In the genomic region with DNA sequence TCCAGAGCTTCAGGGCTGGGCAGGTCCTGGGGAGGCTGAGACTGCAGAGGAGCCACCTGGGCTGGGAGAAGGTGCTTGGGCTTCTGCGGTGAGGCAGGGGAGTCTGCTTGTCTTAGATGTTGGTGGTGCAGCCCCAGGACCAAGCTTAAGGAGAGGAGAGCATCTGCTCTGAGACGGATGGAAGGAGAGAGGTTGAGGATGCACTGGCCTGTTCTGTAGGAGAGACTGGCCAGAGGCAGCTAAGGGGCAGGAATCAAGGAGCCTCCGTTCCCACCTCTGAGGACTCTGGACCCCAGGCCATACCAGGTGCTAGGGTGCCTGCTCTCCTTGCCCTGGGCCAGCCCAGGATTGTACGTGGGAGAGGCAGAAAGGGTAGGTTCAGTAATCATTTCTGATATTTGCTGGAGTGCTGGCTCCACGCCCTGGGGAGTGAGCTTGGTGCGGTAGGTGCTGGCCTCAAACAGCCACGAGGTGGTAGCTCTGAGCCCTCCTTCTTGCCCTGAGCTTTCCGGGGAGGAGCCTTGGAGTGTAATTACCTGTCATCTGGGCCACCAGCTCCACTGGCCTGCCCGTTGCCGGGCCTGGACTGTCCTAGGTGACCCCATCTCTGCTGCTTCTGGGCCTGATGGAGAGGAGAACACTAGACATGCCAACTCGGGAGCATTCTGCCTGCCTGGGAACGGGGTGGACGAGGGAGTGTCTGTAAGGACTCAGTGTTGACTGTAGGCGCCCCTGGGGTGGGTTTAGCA, we compare ENCODE assay signal across 9 cellular contexts. TPM values are rescaled to one million over a fixed set of nuclear protein-coding genes. Genes with fewer than 3 reads are reported as not detected.
DNase-seq lines count a peak whose midpoint lies in the region; ATAC-seq and TF ChIP-seq lines count a peak whose summit lies in the region.
"Had no signal": no experiment of that assay in that cellular context is flagged by ENCODE, and none has a peak within 500 bp of the region (broad histone marks: within the 10 kb centered on the region; RNA-seq: fewer than 3 reads in every experiment).

No MANE protein-coding gene starts in this region.

- H3K36me3 ChIP-seq in H7 (replicated peaks; ENCODE audit: control insufficient read depth, insufficient read depth, low read length) (no peaks in the 10 kb centered on the region), liver (ENCODE audit: control insufficient read depth in 4 of 4, insufficient read depth in 3 of 4, low read depth in 1 of 4, low read length in 3 of 4) (no peaks in the 10 kb centered on the region)

- ATAC-seq in T-helper 17 cell (peak; percentile 45), HG03135 (IDR thresholded peaks at IDR 0.05; ENCODE audit: unreplicated experiment) (no peak), GM18511 (IDR thresholded peaks at IDR 0.05; ENCODE audit: unreplicated experiment) (no peak), HG02840 (IDR thresholded peaks at IDR 0.05; ENCODE audit: low FRiP score, unreplicated experiment) (no peak), GM19455 (IDR thresholded peaks at IDR 0.05; ENCODE audit: unreplicated experiment) (no peak)

- no peaks in the 10 kb centered on the region for H3K4me1 ChIP-seq in liver (ENCODE audit: control insufficient read depth in 4 of 4, insufficient read depth in 4 of 4, low read length in 3 of 4)

- H3K4me1 Mint-ChIP-seq in T-helper 17 cell, result peaks cover 14% of the 10 kb centered on the region

- 54% methylated on average over 14 of the region's 14 CpGs for WGBS in liver

- TF ChIP-seq RAD21 in liver (IDR thresholded peaks at IDR 0.05), result peak; percentile 60 to 70

- no peak overlapping the region for H3K27ac Mint-ChIP-seq in T-helper 17 cell

- H3K9me3 ChIP-seq in T-helper 17 cell (ENCODE audit: control insufficient read depth, low read length, poor library complexity, severe bottlenecking) (no peaks in the 10 kb centered on the region), liver (ENCODE audit: control insufficient read depth in 4 of 4, low read length in 3 of 4) (no peaks in the 10 kb centered on the region)

- CTCF ChIA-PET in AG04449 (lab: Yijun Ruan, JAX), result interaction anchor here (0.6 to 15.2 kb wide), 6 partner anchors 7 to 126 kb away, joined by 3 to 209 read pairs (median 6); partner anchors contain the start of genes ADORA1 and MYBPH

- DNase-seq in AG04449 (ENCODE audit: low read depth, low spot score) (no peak), H7 (peak; percentile 81), T-helper 17 cell (no peak)
- DNase-seq: activated gamma-delta T cell treated with Interleukin-2 at 50 U/mL for 16 hours had no signal

- peak; percentile 18 for TF ChIP-seq CTCF in AG04449 (IDR thresholded peaks at IDR 0.05; ENCODE audit: insufficient read depth, low read length, missing control alignments)
- peak; percentile 35 for TF ChIP-seq CTCF in liver (IDR thresholded peaks at IDR 0.05; ENCODE audit: low read depth, low read length, missing input control)

- no peak overlapping the region for H3K4me3 Mint-ChIP-seq in T-helper 17 cell

- H3K27me3 Mint-ChIP-seq in T-helper 17 cell, result peaks cover 52% of the 10 kb centered on the region

- no peak overlapping the region for H3K27ac ChIP-seq in liver (ENCODE audit: low read depth in 1 of 2, low read length in 2 of 2)

- H3K4me3 ChIP-seq in AG04449 (ENCODE audit: low read depth, low read length) (no peak overlapping the region), H7 (ENCODE audit: insufficient read depth, low read depth, low read length) (no peak overlapping the region), liver (ENCODE audit: low read depth in 1 of 3, low read length in 3 of 3) (no peak overlapping the region)

- POLR2A ChIA-PET in AG04449 (lab: Yijun Ruan, JAX), result no interaction called here

- H3K36me3 Mint-ChIP-seq in T-helper 17 cell (ENCODE audit: low read depth), result peaks cover 4% of the 10 kb centered on the region

- no peak overlapping the region for H3K9ac ChIP-seq in liver (ENCODE audit: low read depth in 1 of 2, low read length in 2 of 2)

- H3K27me3 ChIP-seq in H7 (ENCODE audit: control insufficient read depth, insufficient read depth, low read length) (no peaks in the 10 kb centered on the region), liver (ENCODE audit: control insufficient read depth in 4 of 4, insufficient read depth in 4 of 4, low read length in 3 of 4) (peaks cover 0 to 2% (median 0%) of the 10 kb centered on the region in 4 donors)

TF ChIP-seq in liver, 16 proteins besides CTCF, POLR2A, EP300 and RAD21:
- TF ChIP-seq HNF4A (conservative IDR thresholded peaks at IDR 0.05), result no peak
- TF ChIP-seq HNF4G (IDR thresholded peaks at IDR 0.05), result no peak

RNA-seq across cellular contexts. Expression of gene MYBPH, which starts 9.3 kb away (rescaled TPM):
- total RNA-seq in H7 (2014; rRNA removed; shearing (Covaris generic)), result not detected in 2 replicates
- not detected for total RNA-seq in T-helper 17 cell
- under 1 TPM in 1 of 2 donors, not detected in 1; 0.09 TPM for total RNA-seq in liver
- not detected for polyA plus RNA-seq in liver

RNA-seq across cellular contexts. Expression of gene CHI3L1, which starts 20.1 kb away (rescaled TPM):
- 0.37 and 0.42 TPM in 2 replicates for total RNA-seq in H7 (2014; rRNA removed; shearing (Covaris generic))
- not detected for total RNA-seq in T-helper 17 cell
- total RNA-seq in liver, result 10 to 100 TPM in 1 of 2 donors, 1 to 10 TPM in 1; 5.0 to 26.7 TPM
- 10 to 100 TPM in 1 of 2 donors, 1 to 10 TPM in 1; 5.2 to 34.7 TPM for polyA plus RNA-seq in liver

RNA-seq across cellular contexts. Expression of gene ADORA1, which starts 38.8 kb away (rescaled TPM):
- total RNA-seq in H7 (2014; rRNA removed; shearing (Covaris generic)), result 3.5 and 5.7 TPM in 2 replicates
- total RNA-seq in T-helper 17 cell (under 1 TPM; 0.15 to 0.18 TPM), liver (1 to 10 TPM in 1 of 2 donors, under 1 TPM in 1; 0.33 to 1.1 TPM)
- under 1 TPM; 0.37 to 0.38 TPM for polyA plus RNA-seq in liver
